18 cellular contexts compared by ENCODE assay signal in the genomic region with DNA sequence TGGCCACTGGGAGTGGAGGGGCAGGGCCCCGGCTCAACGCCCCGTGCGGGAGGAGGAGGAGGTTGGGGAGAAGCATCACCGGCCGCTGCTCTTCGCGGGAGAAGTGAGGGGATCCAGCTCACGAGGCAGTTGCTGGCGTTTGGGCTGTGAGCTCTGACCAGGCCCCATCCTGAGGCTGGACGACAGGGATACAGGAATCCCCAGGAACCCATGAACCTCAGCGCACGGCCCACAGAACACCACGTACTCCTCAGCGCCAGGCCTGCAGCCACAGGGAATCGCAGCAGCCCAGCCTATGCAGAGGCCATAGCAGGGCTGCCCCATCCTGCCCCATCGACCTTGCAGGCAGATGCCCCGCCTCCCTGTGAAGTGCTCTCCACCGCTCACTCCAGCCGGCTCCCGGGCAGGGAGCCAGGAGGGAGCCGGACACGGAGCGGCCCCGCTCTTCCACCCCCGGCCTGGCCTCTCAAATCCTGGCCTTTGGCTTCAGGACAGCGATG.
DNase-seq lines count a peak whose midpoint lies in the region; ATAC-seq and TF ChIP-seq lines count a peak whose summit lies in the region.
"Had no signal": no experiment of that assay in that cellular context is flagged by ENCODE, and none has a peak within 500 bp of the region (broad histone marks: within the 10 kb centered on the region; RNA-seq: fewer than 3 reads in every experiment).

No MANE protein-coding gene starts in this region.

- TF ChIP-seq CTCF in endodermal cell (conservative IDR thresholded peaks at IDR 0.05), result no peak
- no peak for TF ChIP-seq CTCF in lung (IDR thresholded peaks at IDR 0.05; ENCODE audit: control extremely low read depth, extremely low read depth)
- TF ChIP-seq CTCF in sigmoid colon (IDR thresholded peaks at IDR 0.05), result no peak
- TF ChIP-seq CTCF in tibial nerve (IDR thresholded peaks at IDR 0.05), result no peak

- TF ChIP-seq EP300 in sigmoid colon (IDR thresholded peaks at IDR 0.05) (no peak), tibial nerve (IDR thresholded peaks at IDR 0.05) (no peak)

- H3K4me1 ChIP-seq in endodermal cell (ENCODE audit: control insufficient read depth, insufficient read depth, low read length), result no peaks in the 10 kb centered on the region
- H3K4me1 ChIP-seq in lung (ENCODE audit: control insufficient read depth in 2 of 2, insufficient read depth in 2 of 2, low read length in 2 of 2), result peaks cover 0 to 2% of the 10 kb centered on the region in 2 donors
- no peaks in the 10 kb centered on the region for H3K4me1 ChIP-seq in sigmoid colon
- no peaks in the 10 kb centered on the region for H3K4me1 ChIP-seq in tibial nerve
- H3K4me1 ChIP-seq: ascending aorta had no signal

- no peak overlapping the region for H3K4me3 Mint-ChIP-seq in endodermal cell

- H3K36me3 Mint-ChIP-seq in endodermal cell (ENCODE audit: low read depth), result no peaks in the 10 kb centered on the region

- H3K27ac ChIP-seq in endodermal cell (ENCODE audit: low read depth, low read length) (no peak overlapping the region), lung (ENCODE audit: low read depth in 1 of 2, low read length in 1 of 2) (no peak overlapping the region), sigmoid colon (no peak overlapping the region), tibial nerve (no peak overlapping the region)
- H3K27ac ChIP-seq: ascending aorta, C4-2B, KMS-11, skin epidermis, thoracic aorta had no signal

- no peaks in the 10 kb centered on the region for H3K4me1 Mint-ChIP-seq in endodermal cell

- peaks cover 30% of the 10 kb centered on the region for H3K9me3 Mint-ChIP-seq in endodermal cell

- no peaks in the 10 kb centered on the region for H3K27me3 ChIP-seq in endodermal cell (ENCODE audit: control insufficient read depth, insufficient read depth, low read length, poor library complexity, severe bottlenecking)
- H3K27me3 ChIP-seq in lung (ENCODE audit: control insufficient read depth, insufficient read depth), result no peaks in the 10 kb centered on the region
- no peaks in the 10 kb centered on the region for H3K27me3 ChIP-seq in sigmoid colon
- H3K27me3 ChIP-seq in tibial nerve, result no peaks in the 10 kb centered on the region
- H3K27me3 ChIP-seq: ascending aorta had no signal

- H3K9ac ChIP-seq in endodermal cell (ENCODE audit: extremely low read depth, low read length, poor library complexity, severe bottlenecking), result no peak overlapping the region
- H3K9ac ChIP-seq: KMS-11 had no signal

- H3K4me3 ChIP-seq in endodermal cell (ENCODE audit: low read length) (no peak overlapping the region), lung (no peak overlapping the region), sigmoid colon (no peak overlapping the region), tibial nerve (no peak overlapping the region)
- H3K4me3 ChIP-seq: ascending aorta, skin epidermis, thoracic aorta had no signal

- no peak for TF ChIP-seq POLR2A in sigmoid colon (IDR thresholded peaks at IDR 0.05)
- TF ChIP-seq POLR2A in tibial nerve (IDR thresholded peaks at IDR 0.05), result no peak

- ATAC-seq in lung (ENCODE audit: insufficient read depth, low FRiP score), result peak; percentile 53
- ATAC-seq in GM19351 (IDR thresholded peaks at IDR 0.05; ENCODE audit: unreplicated experiment), result no peak

- intact Hi-C loops in sigmoid colon (cut with DNase I), result no loop called here

- WGBS in endodermal cell (ENCODE audit: insufficient coverage in 1 of 2, insufficient read length in 1 of 2), 2 experiments, result 91 to 92% methylated on average over 14 to 27 of the region's 27 CpGs
- WGBS in lung, 2 donors, result 65 to 69% methylated on average over 27 of the region's 27 CpGs
- WGBS in sigmoid colon, 2 donors, result 79 to 82% methylated on average over 27 of the region's 27 CpGs
- 53 to 57% methylated on average over 20 to 27 of the region's 27 CpGs for WGBS in tibial nerve, 2 donors

- no peak overlapping the region for H3K27ac Mint-ChIP-seq in endodermal cell

- H3K27me3 Mint-ChIP-seq in endodermal cell (ENCODE audit: insufficient read depth), result peaks cover 9% of the 10 kb centered on the region

- H3K36me3 ChIP-seq in endodermal cell (ENCODE audit: control insufficient read depth, insufficient read depth, low read length) (no peaks in the 10 kb centered on the region), lung (ENCODE audit: control insufficient read depth in 2 of 2, insufficient read depth in 2 of 2, low read length in 2 of 2) (no peaks in the 10 kb centered on the region), sigmoid colon (no peaks in the 10 kb centered on the region), tibial nerve (no peaks in the 10 kb centered on the region)
- H3K36me3 ChIP-seq: ascending aorta, thoracic aorta had no signal

- peak; percentile 28 for DNase-seq in activated effector memory CD4-positive, alpha-beta T cell treated with anti-CD3 and anti-CD28 coated beads, Interleukin-2, amount 50 U/mL, for 16 hours
- DNase-seq in activated effector memory CD4-positive, alpha-beta T cell treated with Interleukin-2 at 50 U/mL for 16 hours, result no peak
- DNase-seq in endodermal cell (peak; percentile 31), lung (ENCODE audit: low spot score) (peak; percentile 77), sigmoid colon (no peak), tibial nerve (ENCODE audit: low spot score in 2 of 2) (no peak)
- no peak for DNase-seq in activated naive CD4-positive, alpha-beta T cell (lab: John Stamatoyannopoulos, UW)
- DNase-seq: activated naive CD4-positive, alpha-beta T cell treated with Interleukin-2 at 50 U/mL for 16 hours; DND-41; hypothalamus; NCI-H345; T-helper 2 cell had no signal

- H3K9me3 ChIP-seq in endodermal cell (ENCODE audit: control insufficient read depth, low read length) (peaks cover 11% of the 10 kb centered on the region), lung (ENCODE audit: control insufficient read depth in 2 of 2, insufficient read depth in 1 of 2, low read length in 1 of 2) (peaks cover 3 to 9% of the 10 kb centered on the region in 2 donors), sigmoid colon (peaks cover 0 to 5% (median 3%) of the 10 kb centered on the region in 4 donors), tibial nerve (peaks cover 0 to 45% (median 3%) of the 10 kb centered on the region in 4 donors)

Comparison
In these comparisons a context has a peak if more than half of its experiments do, and no peak if none do; other contexts are left out.
1. DNase-seq: peak in activated effector memory CD4-positive, alpha-beta T cell treated with anti-CD3 and anti-CD28 coated beads, Interleukin-2, amount 50 U/mL, for 16 hours (single experiment), endodermal cell (single experiment) and lung (single experiment); none in activated effector memory CD4-positive, alpha-beta T cell treated with Interleukin-2 at 50 U/mL for 16 hours (single experiment), sigmoid colon (single experiment), tibial nerve (0 of 2) and activated naive CD4-positive, alpha-beta T cell (0 of 4).